Comparison of ENCODE assay signal across 16 cellular contexts in genomic region chr19:47155141-47155540, GRCh38. TPM values are rescaled to one million over a fixed set of nuclear protein-coding genes. Genes with fewer than 3 reads are reported as not detected.
DNase-seq lines count a peak whose midpoint lies in the region; FAIRE-seq and TF ChIP-seq lines count a peak whose summit lies in the region.
"Had no signal": no experiment of that assay in that cellular context is flagged by ENCODE, and none has a peak within 500 bp of the region (broad histone marks: within the 10 kb centered on the region; RNA-seq: fewer than 3 reads in every experiment).

No MANE protein-coding gene starts in this region.

- no peak overlapping the region for H3K9ac ChIP-seq in kidney (ENCODE audit: low read length in 2 of 2)

- TF ChIP-seq CTCF in chondrocyte (IDR thresholded peaks at IDR 0.05) (no peak), kidney (IDR thresholded peaks at IDR 0.05; ENCODE audit: borderline replicate concordance, extremely low read depth, insufficient read depth) (no peak), type B pancreatic cell (conservative IDR thresholded peaks at IDR 0.05) (no peak), ascending aorta (IDR thresholded peaks at IDR 0.05) (no peak), OCI-LY7 (conservative IDR thresholded peaks at IDR 0.05; ENCODE audit: low read length) (no peak)

- H3K36me3 Mint-ChIP-seq in activated naive CD4-positive, alpha-beta T cell treated with anti-CD3 and anti-CD28 coated beads, Interleukin-2, amount 50 U/mL, for 24 hours = peaks cover 28% of the 10 kb centered on the region
- H3K36me3 Mint-ChIP-seq in chondrocyte (ENCODE audit: low read depth) (peaks cover 29% of the 10 kb centered on the region), type B pancreatic cell (peaks cover 42% of the 10 kb centered on the region)

- peak overlapping the region; percentile 8 for H3K4me3 Mint-ChIP-seq in activated naive CD4-positive, alpha-beta T cell treated with anti-CD3 and anti-CD28 coated beads, Interleukin-2, amount 50 U/mL, for 24 hours
- H3K4me3 Mint-ChIP-seq in chondrocyte (ENCODE audit: unreplicated experiment) = no peak overlapping the region
- peak overlapping the region; percentile 38 for H3K4me3 Mint-ChIP-seq in type B pancreatic cell

- DNase-seq in activated naive CD4-positive, alpha-beta T cell (lab: John Stamatoyannopoulos, UW) = no peak
- DNase-seq in chondrocyte (ENCODE audit: low spot score) (no peak), kidney (peak; percentile 81), type B pancreatic cell (ENCODE audit: extremely low spot score, unreplicated experiment) (no peak), ascending aorta (ENCODE audit: low spot score in 2 of 2) (no peak), OCI-LY7 (ENCODE audit: low spot score) (no peak), hippocampal formation (lab: John Stamatoyannopoulos, UW) (no peak)
- DNase-seq: activated CD4-positive, CD25-positive, alpha-beta regulatory T cell; caudate nucleus; EL; NCI-H1417 treated with DMSO at 0.1 percent for 48 hours; SJCRH30 had no signal

- no peak overlapping the region for H2AFZ ChIP-seq in OCI-LY7 (ENCODE audit: low read length)

- no peak overlapping the region for H3K4me2 ChIP-seq in OCI-LY7 (ENCODE audit: low read length)

- H3K4me1 Mint-ChIP-seq in activated naive CD4-positive, alpha-beta T cell treated with anti-CD3 and anti-CD28 coated beads, Interleukin-2, amount 50 U/mL, for 24 hours = peaks cover 67% of the 10 kb centered on the region
- H3K4me1 Mint-ChIP-seq in chondrocyte (ENCODE audit: low read depth) = peaks cover 32% of the 10 kb centered on the region
- H3K4me1 Mint-ChIP-seq in type B pancreatic cell (ENCODE audit: unreplicated experiment) = peaks cover 55% of the 10 kb centered on the region

- POLR2A ChIA-PET in OCI-LY7 (lab: Charles Lee) = no interaction called here

- H3K27me3 Mint-ChIP-seq in activated naive CD4-positive, alpha-beta T cell treated with anti-CD3 and anti-CD28 coated beads, Interleukin-2, amount 50 U/mL, for 24 hours = no peaks in the 10 kb centered on the region
- H3K27me3 Mint-ChIP-seq in chondrocyte (ENCODE audit: low read depth) (no peaks in the 10 kb centered on the region), type B pancreatic cell (no peaks in the 10 kb centered on the region)

- FAIRE-seq in kidney (lab: Jason Lieb, UNC) = no peak
- FAIRE-seq: HepG2, keratinocyte had no signal

- no TSS peak for BruUV-seq in OCI-LY7 (replicated peaks; lab: Mats Ljungman, UMichigan)

- H3K27ac ChIP-seq in kidney (ENCODE audit: low read depth in 2 of 2, low read length in 2 of 2) (no peak overlapping the region), ascending aorta (peak overlapping the region in 1 of 2 donors; percentile 0), OCI-LY7 (ENCODE audit: low read depth, low read length, poor library complexity, severe bottlenecking) (no peak overlapping the region)
- H3K27ac ChIP-seq: neutrophil, SJCRH30 had no signal

- peaks cover 21% of the 10 kb centered on the region; the same call in 1 of the 2 replicates for H3K79me2 ChIP-seq in OCI-LY7 (ENCODE audit: insufficient read depth, low read depth, low read length)

- no peaks in the 10 kb centered on the region for H3K9me2 ChIP-seq in OCI-LY7 (ENCODE audit: insufficient read depth, low read length)

- H3K27ac Mint-ChIP-seq in activated naive CD4-positive, alpha-beta T cell treated with anti-CD3 and anti-CD28 coated beads, Interleukin-2, amount 50 U/mL, for 24 hours = peak overlapping the region; percentile 18
- peak overlapping the region; percentile 51 for H3K27ac Mint-ChIP-seq in chondrocyte (ENCODE audit: unreplicated experiment)
- peak overlapping the region; percentile 28 for H3K27ac Mint-ChIP-seq in type B pancreatic cell

- H3K27me3 ChIP-seq in ascending aorta = no peaks in the 10 kb centered on the region
- H3K27me3 ChIP-seq: neutrophil, SJCRH30 had no signal

- intact Hi-C loops in kidney (cut with DNase I) = loop anchor here (10.0 kb wide), 1 partner anchor 80 kb away; the partner anchor contains the start of gene BBC3
- intact Hi-C loops in ascending aorta (cut with DNase I) = loop anchor here (5.0 kb wide), 1 partner anchor 37 kb away; no protein-coding TSS in a partner anchor
- intact Hi-C loops in OCI-LY7 (cut with micrococcal nuclease; ENCODE audit: unreplicated experiment) = no loop called here

- H3K4me3 ChIP-seq in kidney (ENCODE audit: low read length in 2 of 2) (no peak overlapping the region), ascending aorta (no peak overlapping the region), OCI-LY7 (ENCODE audit: low read depth, low read length, poor library complexity, severe bottlenecking) (no peak overlapping the region)
- H3K4me3 ChIP-seq: SJCRH30 had no signal

- H3K9me3 ChIP-seq in kidney (ENCODE audit: control insufficient read depth in 1 of 2, low read length in 2 of 2) (no peaks in the 10 kb centered on the region), ascending aorta (no peaks in the 10 kb centered on the region), OCI-LY7 (ENCODE audit: low read length) (no peaks in the 10 kb centered on the region)
- H3K9me3 ChIP-seq: neutrophil, SJCRH30 had no signal

- H3K36me3 ChIP-seq in kidney (ENCODE audit: control insufficient read depth in 1 of 2, insufficient read depth in 2 of 2, low read length in 2 of 2) = peaks cover 11 to 27% of the 10 kb centered on the region in 2 donors
- H3K36me3 ChIP-seq in ascending aorta = peaks cover 46 to 60% of the 10 kb centered on the region in 2 donors
- H3K36me3 ChIP-seq in OCI-LY7 (ENCODE audit: insufficient read depth, low read length) = peaks cover 98% of the 10 kb centered on the region

- peaks cover 10% of the 10 kb centered on the region; the same call in 1 of the 2 replicates for H4K20me1 ChIP-seq in OCI-LY7 (ENCODE audit: insufficient read depth, low read length)

- CTCF ChIA-PET in OCI-LY7 (lab: Charles Lee; ENCODE audit: unreplicated experiment) = no interaction called here

- H3K4me1 ChIP-seq in kidney (ENCODE audit: control insufficient read depth in 1 of 2, insufficient read depth in 1 of 2, low read depth in 1 of 2, low read length in 2 of 2) = peaks cover 15 to 16% of the 10 kb centered on the region in 2 donors
- H3K4me1 ChIP-seq in ascending aorta = peaks cover 18 to 29% of the 10 kb centered on the region in 2 donors
- peaks cover 18% of the 10 kb centered on the region for H3K4me1 ChIP-seq in OCI-LY7 (ENCODE audit: insufficient read depth, low read length, poor library complexity, severe bottlenecking)

- H3K9me3 Mint-ChIP-seq in activated naive CD4-positive, alpha-beta T cell treated with anti-CD3 and anti-CD28 coated beads, Interleukin-2, amount 50 U/mL, for 24 hours = no peaks in the 10 kb centered on the region
- H3K9me3 Mint-ChIP-seq in chondrocyte (ENCODE audit: low read depth) = no peaks in the 10 kb centered on the region
- no peaks in the 10 kb centered on the region for H3K9me3 Mint-ChIP-seq in type B pancreatic cell

RNA-seq across cellular contexts. Expression of gene SAE1, which starts 24.5 kb away (rescaled TPM):
- total RNA-seq in chondrocyte = 91.2 to 107 TPM (median 95.7 TPM) in 3 replicates
- 49.4 TPM for total RNA-seq in kidney
- 39.5 TPM for polyA plus RNA-seq in kidney (ENCODE audit: insufficient read depth, low read depth, low replicate concordance)
- total RNA-seq in type B pancreatic cell (ENCODE audit: low replicate concordance) = 102 and 155 TPM in 2 replicates
- 54.4 TPM for total RNA-seq in ascending aorta
- 165 and 185 TPM in 2 replicates for total RNA-seq in OCI-LY7 (2014; rRNA removed; shearing (Covaris generic))
- total RNA-seq in OCI-LY7 (2022) = 144 and 150 TPM in 2 replicates

RNA-seq across cellular contexts. Expression of gene ZC3H4, which starts 41.6 kb away (rescaled TPM):
- total RNA-seq in chondrocyte = 43.5 to 54.2 TPM (median 46.2 TPM) in 3 replicates
- 55.2 TPM for total RNA-seq in kidney
- polyA plus RNA-seq in kidney (ENCODE audit: insufficient read depth, low read depth, low replicate concordance) = 5.7 TPM
- total RNA-seq in type B pancreatic cell (ENCODE audit: low replicate concordance) = 59.9 and 71.4 TPM in 2 replicates
- 24.6 TPM for total RNA-seq in ascending aorta
- total RNA-seq in OCI-LY7 (2014; rRNA removed; shearing (Covaris generic)) = 16.6 and 23.0 TPM in 2 replicates
- 76.8 and 80.9 TPM in 2 replicates for total RNA-seq in OCI-LY7 (2022)
